17 cellular contexts compared by ENCODE assay signal in genomic region chr3:43256714-43257461, GRCh38. TPM values are rescaled to one million over a fixed set of nuclear protein-coding genes. Genes with fewer than 3 reads are reported as not detected.
A peak's percentile ranks its signal among the peaks of the same experiment; 100 is the strongest.
DNase-seq lines count a peak whose midpoint lies in the region; ATAC-seq and TF ChIP-seq lines count a peak whose summit lies in the region.
"Had no signal": no experiment of that assay in that cellular context is flagged by ENCODE, and none has a peak within 500 bp of the region (broad histone marks: within the 10 kb centered on the region; RNA-seq: fewer than 3 reads in every experiment).

No MANE protein-coding gene starts in this region.

- no peaks in the 10 kb centered on the region for H3K9me3 ChIP-seq in right atrium auricular region

- no peak overlapping the region for H3K27ac ChIP-seq in right atrium auricular region
- H3K27ac ChIP-seq: cardiac muscle cell, dorsolateral prefrontal cortex, neural progenitor cell, WERI-Rb-1 had no signal

- CTCF ChIA-PET in GM10248 (lab: Yijun Ruan, JAX) = interaction anchor here (1.4 to 1.5 kb wide), 2 partner anchors 11 to 23 kb away, joined by 3 to 5 read pairs; no protein-coding TSS in a partner anchor

- no peaks in the 10 kb centered on the region for H3K4me1 ChIP-seq in right atrium auricular region
- H3K4me1 ChIP-seq: neural progenitor cell had no signal

- H3K9me3 Mint-ChIP-seq in stimulated activated memory B cell treated with anti-CD40 and anti-IgM and Interleukin-4, amounts not matched to agents 10 μg/mL and 1 μg/mL and 100 μg/mL, for 72 hours = no peaks in the 10 kb centered on the region
- H3K9me3 Mint-ChIP-seq: activated T-helper 1 cell treated with anti-CD3 and anti-CD28 coated beads, Interleukin-12 subunit alpha, Interleukin-12 subunit beta, Interleukin-2, Interleukin-4 antibody, amounts not matched to agents 30 ng/mL and 10 ng/mL and 1 ng/mL, durations not matched to agents 14 hours and 24 hours and 36 hours; memory B cell; neural progenitor cell; T-cell had no signal

- no peaks in the 10 kb centered on the region for H3K27me3 ChIP-seq in right atrium auricular region
- H3K27me3 ChIP-seq: cardiac muscle cell, neural progenitor cell had no signal

- POLR2A ChIA-PET in GM10248 (lab: Yijun Ruan, JAX) = no interaction called here

- TF ChIP-seq CTCF in right atrium auricular region (IDR thresholded peaks at IDR 0.05) (no peak), epithelial cell of esophagus (IDR thresholded peaks at IDR 0.05; ENCODE audit: insufficient read depth, low read depth, low read length, missing control alignments) (no peak), GM10248 (IDR thresholded peaks at IDR 0.05; ENCODE audit: control extremely low read depth, extremely low read depth, low read depth, missing control alignments) (no peak)

- no peak for DNase-seq in Right ventricle myocardium superior
- DNase-seq in right atrium auricular region (ENCODE audit: low spot score) = no peak
- peak; percentile 80 for DNase-seq in NOMO-1 treated with dmso at 0.1 percent for 144 hours (lab: John Stamatoyannopoulos, UW; ENCODE audit: unreplicated experiment)
- DNase-seq in epithelial cell of esophagus (ENCODE audit: low read depth) = peak; percentile 64
- DNase-seq in GM10248 (ENCODE audit: extremely low spot score) = no peak
- no peak for DNase-seq in LoVo (ENCODE audit: low spot score)
- DNase-seq: dorsolateral prefrontal cortex, NCI-H1092 treated with DMSO at 0.1 percent for 48 hours, NCI-H69, WERI-Rb-1 had no signal

- intact Hi-C loops in Right ventricle myocardium superior (cut with DNase I) = no loop called here

- H3K36me3 ChIP-seq in right atrium auricular region = no peaks in the 10 kb centered on the region
- H3K36me3 ChIP-seq: cardiac muscle cell, neural progenitor cell, WERI-Rb-1 had no signal

- no peak overlapping the region for H3K4me3 ChIP-seq in right atrium auricular region
- no peak overlapping the region for H3K4me3 ChIP-seq in epithelial cell of esophagus (ENCODE audit: low read length)
- H3K4me3 ChIP-seq: cardiac muscle cell, dorsolateral prefrontal cortex, neural progenitor cell had no signal

- H3K4me1 Mint-ChIP-seq in stimulated activated memory B cell treated with anti-CD40 and anti-IgM and Interleukin-4, amounts not matched to agents 10 μg/mL and 1 μg/mL and 100 μg/mL, for 72 hours = peaks cover 31% of the 10 kb centered on the region

- H3K27me3 Mint-ChIP-seq in stimulated activated memory B cell treated with anti-CD40 and anti-IgM and Interleukin-4, amounts not matched to agents 10 μg/mL and 1 μg/mL and 100 μg/mL, for 72 hours = peaks cover 7% of the 10 kb centered on the region
- H3K27me3 Mint-ChIP-seq: T-cell had no signal

- no peaks in the 10 kb centered on the region for H3K36me3 Mint-ChIP-seq in stimulated activated memory B cell treated with anti-CD40 and anti-IgM and Interleukin-4, amounts not matched to agents 10 μg/mL and 1 μg/mL and 100 μg/mL, for 72 hours
- H3K36me3 Mint-ChIP-seq: memory B cell, neural progenitor cell, T-cell had no signal

- H3K27ac Mint-ChIP-seq in stimulated activated memory B cell treated with anti-CD40 and anti-IgM and Interleukin-4, amounts not matched to agents 10 μg/mL and 1 μg/mL and 100 μg/mL, for 72 hours = no peak overlapping the region
- H3K27ac Mint-ChIP-seq: activated T-helper 1 cell treated with anti-CD3 and anti-CD28 coated beads, Interleukin-12 subunit alpha, Interleukin-12 subunit beta, Interleukin-2, Interleukin-4 antibody, amounts not matched to agents 30 ng/mL and 10 ng/mL and 1 ng/mL, durations not matched to agents 14 hours and 24 hours and 36 hours; memory B cell; neural progenitor cell had no signal

- no peak overlapping the region for H3K4me3 Mint-ChIP-seq in stimulated activated memory B cell treated with anti-CD40 and anti-IgM and Interleukin-4, amounts not matched to agents 10 μg/mL and 1 μg/mL and 100 μg/mL, for 72 hours
- H3K4me3 Mint-ChIP-seq: activated T-helper 1 cell treated with anti-CD3 and anti-CD28 coated beads, Interleukin-12 subunit alpha, Interleukin-12 subunit beta, Interleukin-2, Interleukin-4 antibody, amounts not matched to agents 30 ng/mL and 10 ng/mL and 1 ng/mL, durations not matched to agents 14 hours and 24 hours and 36 hours; memory B cell; neural progenitor cell; T-cell had no signal

- ATAC-seq in Right ventricle myocardium superior (ENCODE audit: poor library complexity) = peak; percentile 46
- peak; percentile 27 for ATAC-seq in stimulated activated memory B cell treated with anti-CD40 and anti-IgM and Interleukin-4, amounts not matched to agents 10 μg/mL and 1 μg/mL and 100 μg/mL, for 72 hours
- ATAC-seq in HG02759 (IDR thresholded peaks at IDR 0.05; ENCODE audit: unreplicated experiment) = no peak

RNA-seq across cellular contexts. Expression of gene SNRK, which starts 29.5 kb away (rescaled TPM):
- 18.7 TPM for total RNA-seq in Right ventricle myocardium superior
- 10 to 100 TPM; 22.7 to 31.2 TPM for total RNA-seq in right atrium auricular region

Comparison
In these comparisons a context has a peak if more than half of its experiments do, and no peak if none do; other contexts are left out.
1. DNase-seq: peak in NOMO-1 treated with dmso at 0.1 percent for 144 hours (single experiment) and epithelial cell of esophagus (single experiment); none in Right ventricle myocardium superior (single experiment), right atrium auricular region (single experiment), GM10248 (single experiment) and LoVo (single experiment).